In genomic region chr15:51286816-51287215, GRCh38 we compare ENCODE assay signal across 14 cellular contexts. TPM values are rescaled to one million over a fixed set of nuclear protein-coding genes. Genes with fewer than 3 reads are reported as not detected.
DNase-seq lines count a peak whose midpoint lies in the region; ATAC-seq and TF ChIP-seq lines count a peak whose summit lies in the region.
"Had no signal": no experiment of that assay in that cellular context is flagged by ENCODE, and none has a peak within 500 bp of the region (broad histone marks: within the 10 kb centered on the region; RNA-seq: fewer than 3 reads in every experiment).

No MANE protein-coding gene starts in this region.

- H3K9me3 ChIP-seq in esophagus muscularis mucosa, result no peaks in the 10 kb centered on the region
- H3K9me3 ChIP-seq: SJCRH30 had no signal

- H3K27ac ChIP-seq in 22Rv1 (no peak overlapping the region), esophagus muscularis mucosa (replicated peaks in 1 of 4) (no peak overlapping the region)
- H3K27ac ChIP-seq: SJCRH30 had no signal

- H3K27me3 ChIP-seq in GM06990 (replicated peaks; ENCODE audit: control insufficient read depth, insufficient read depth, low read length) (peaks cover 4% of the 10 kb centered on the region), esophagus muscularis mucosa (no peaks in the 10 kb centered on the region)
- H3K27me3 ChIP-seq: SJCRH30 had no signal

- H3K4me3 ChIP-seq in GM06990 (replicated peaks; ENCODE audit: low read depth, low read length), result no peak overlapping the region
- H3K4me3 ChIP-seq in esophagus muscularis mucosa, result no peak overlapping the region
- H3K4me3 ChIP-seq: SJCRH30 had no signal

- TF ChIP-seq CTCF in 22Rv1 (IDR thresholded peaks at IDR 0.05) (peak; percentile 37), GM06990 (IDR thresholded peaks at IDR 0.05; ENCODE audit: insufficient read depth, low read length, poor library complexity, severe bottlenecking) (peak; percentile 41), esophagus muscularis mucosa (IDR thresholded peaks at IDR 0.05) (peak in 2 of 3 experiments; percentile 18 to 31)

- peaks cover 0 to 14% (median 4%) of the 10 kb centered on the region in 4 donors for H3K4me1 ChIP-seq in esophagus muscularis mucosa

- intact Hi-C loops in esophagus muscularis mucosa (cut with DNase I), result no loop called here

- DNase-seq in GM06990 (ENCODE audit: extremely low read depth, insufficient read length) (no peak), NCI-H69 (lab: John Stamatoyannopoulos, UW) (peak; percentile 54), esophagus muscularis mucosa (ENCODE audit: extremely low spot score) (no peak), NCI-H226 (no peak), amniotic stem cell (lab: John Stamatoyannopoulos, UW) (no peak)
- no peak for DNase-seq in stimulated activated CD4-positive, alpha-beta T cell treated with anti-CD3 and anti-CD28 coated beads, Interleukin-2, amount 100 ng/mL, for 24 hours
- DNase-seq: activated CD4-positive, alpha-beta T cell treated with anti-CD3 and anti-CD28 coated beads, Interleukin-2, amount 10 ng/mL, durations not matched to agents 7 days and 5 days; activated naive CD4-positive, alpha-beta T cell; C1 segment of cervical spinal cord; cortex of kidney; SJCRH30 had no signal

- TF ChIP-seq EP300 in esophagus muscularis mucosa (IDR thresholded peaks at IDR 0.05), result no peak

- WGBS in esophagus muscularis mucosa, result 100% methylated on average over 1 of the region's 1 CpG

- H3K36me3 ChIP-seq in GM06990 (ENCODE audit: control insufficient read depth, insufficient read depth, low read length) (no peaks in the 10 kb centered on the region), esophagus muscularis mucosa (no peaks in the 10 kb centered on the region)
- H3K36me3 ChIP-seq: SJCRH30 had no signal

- no peak for ATAC-seq in HG02588 (IDR thresholded peaks at IDR 0.05; ENCODE audit: unreplicated experiment)

- no peak for TF ChIP-seq POLR2A in esophagus muscularis mucosa (IDR thresholded peaks at IDR 0.05; ENCODE audit: low read depth)

RNA-seq across cellular contexts. Expression of gene CYP19A1, which starts 51.6 kb away (rescaled TPM):
- total RNA-seq in esophagus muscularis mucosa, result 1 to 10 TPM in 3 of 4 donors, not detected in 1; 1.5 to 3.5 (median 2.1) TPM
- total RNA-seq: activated CD4-positive, alpha-beta T cell treated with anti-CD3 and anti-CD28 coated beads, Interleukin-2, amount 10 ng/mL, durations not matched to agents 7 days and 5 days; glomerular endothelial cell; SJCRH30 had no signal

RNA-seq across cellular contexts. Expression of gene GLDN, which starts 54.6 kb away (rescaled TPM):
- 1 to 10 TPM; 2.2 to 9.9 (median 4.3) TPM for total RNA-seq in esophagus muscularis mucosa
- total RNA-seq: activated CD4-positive, alpha-beta T cell treated with anti-CD3 and anti-CD28 coated beads, Interleukin-2, amount 10 ng/mL, durations not matched to agents 7 days and 5 days; glomerular endothelial cell had no signal
